In genomic region chr11:132024587-132025295, GRCh38 we compare ENCODE assay signal across 1 cellular context.
TF ChIP-seq lines count a peak whose summit lies in the region.

No MANE protein-coding gene starts in this region.

TF ChIP-seq in SK-N-SH, 30 proteins besides CTCF, POLR2A, EP300 and RAD21 (continued from another document):
- TF ChIP-seq FOSL2 (IDR thresholded peaks at IDR 0.05; ENCODE audit: borderline replicate concordance, low read depth) (peak; percentile 95), TCF12 (IDR thresholded peaks at IDR 0.05) (peak; percentile 80), RXRA (IDR thresholded peaks at IDR 0.05; ENCODE audit: borderline replicate concordance, low read depth) (peak; percentile 84; the same call in 1 of the 2 replicates), MAX (IDR thresholded peaks at IDR 0.05; ENCODE audit: low read depth) (peak; percentile 62), REST (IDR thresholded peaks at IDR 0.05; ENCODE audit: low read depth, low read length) (no peak), NFIC (IDR thresholded peaks at IDR 0.05; ENCODE audit: borderline replicate concordance) (peak; percentile 68; the same call in 1 of the 2 replicates), SMC3 (IDR thresholded peaks at IDR 0.05; ENCODE audit: low read depth, low read length) (no peak), ZBTB33 (IDR thresholded peaks at IDR 0.05; ENCODE audit: borderline replicate concordance, low read depth) (0 out of 2 replicates have a peak, but pooled peaks have one; percentile 67)
TF ChIP-seq in SK-N-SH: peak in this region for 13.
